18 cellular contexts compared by ENCODE assay signal in the genomic region with DNA sequence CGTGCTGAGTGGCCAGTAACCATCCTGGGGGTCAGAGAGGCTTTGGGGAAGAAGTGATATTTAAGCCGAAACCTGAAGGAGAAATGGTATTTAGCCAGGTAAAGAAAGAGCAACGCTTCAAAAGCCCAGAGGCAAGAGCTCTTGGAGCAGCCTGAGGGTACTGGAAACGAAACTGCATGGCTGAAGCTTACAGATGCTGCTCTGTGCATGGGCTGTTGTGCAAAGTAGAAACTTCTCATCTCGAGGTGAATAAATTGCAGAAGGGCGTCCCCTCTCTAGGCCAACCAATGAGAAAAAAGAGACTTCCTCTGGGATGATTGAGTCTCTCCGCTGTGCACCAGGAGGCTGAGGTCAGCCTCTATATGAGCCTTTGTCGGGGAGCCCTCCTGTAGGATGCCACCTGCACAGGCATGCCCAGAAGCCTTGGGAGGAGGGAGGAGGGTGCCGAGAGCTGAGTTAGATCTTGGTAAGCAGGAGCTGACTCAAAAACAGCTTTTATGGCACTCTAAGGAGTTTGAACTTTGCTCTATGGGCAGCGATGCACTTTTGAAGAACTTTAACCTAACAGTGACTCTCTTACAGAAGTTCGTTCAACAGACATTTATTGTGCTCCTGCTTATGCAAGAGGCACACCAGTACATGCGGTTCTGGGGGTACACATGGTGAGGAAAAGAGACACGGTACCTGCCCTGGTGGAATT.
A peak's percentile ranks its signal among the peaks of the same experiment; 100 is the strongest.
DNase-seq lines count a peak whose midpoint lies in the region; ATAC-seq and TF ChIP-seq lines count a peak whose summit lies in the region.
"Had no signal": no experiment of that assay in that cellular context is flagged by ENCODE, and none has a peak within 500 bp of the region (broad histone marks: within the 10 kb centered on the region; RNA-seq: fewer than 3 reads in every experiment).

No MANE protein-coding gene starts in this region.

- H3K27me3 ChIP-seq in Panc1 (ENCODE audit: control insufficient read depth, insufficient read depth, low read length) (no peaks in the 10 kb centered on the region), foreskin keratinocyte (no peaks in the 10 kb centered on the region), neuronal stem cell (ENCODE audit: control insufficient read depth in 3 of 3, insufficient read depth in 3 of 3, low read depth in 1 of 3, low read length in 3 of 3) (no peaks in the 10 kb centered on the region), MG63 (no peaks in the 10 kb centered on the region)
- H3K27me3 ChIP-seq: brain microvascular endothelial cell, SJSA1 had no signal

- H2BK120ac ChIP-seq in neuronal stem cell (ENCODE audit: low read depth, low read length), result no peak overlapping the region

- no peak overlapping the region for H3K14ac ChIP-seq in neuronal stem cell (ENCODE audit: low read length)

- H2BK5ac ChIP-seq in neuronal stem cell (ENCODE audit: low read length), result no peak overlapping the region

- in situ Hi-C loops in Panc1 (cut with HindIII; ENCODE audit: low pct_unique_long_range_greater_than_20kb, low sequenced_read_pairs), result no loop called here

- H2BK12ac ChIP-seq in neuronal stem cell (ENCODE audit: low read length), result no peak overlapping the region

- no peaks in the 10 kb centered on the region for H3K36me3 ChIP-seq in Panc1 (ENCODE audit: control insufficient read depth, insufficient read depth, low read length)
- no peaks in the 10 kb centered on the region for H3K36me3 ChIP-seq in neuronal stem cell (replicated peaks in 1 of 2; ENCODE audit: control insufficient read depth in 2 of 2, insufficient read depth in 2 of 2, low read length in 2 of 2)
- no peaks in the 10 kb centered on the region for H3K36me3 ChIP-seq in MG63
- H3K36me3 ChIP-seq: BE2C, brain microvascular endothelial cell, SJSA1 had no signal

- no peak overlapping the region for H2AK5ac ChIP-seq in neuronal stem cell (ENCODE audit: low read depth, low read length)

- no peak overlapping the region for H4K8ac ChIP-seq in neuronal stem cell (ENCODE audit: low read depth, low read length)

- peak; percentile 63; the same call in 1 of the 2 replicates for ATAC-seq in Panc1
- ATAC-seq in foreskin keratinocyte, result peak; percentile 96
- no peak for ATAC-seq in HG03196 (IDR thresholded peaks at IDR 0.05; ENCODE audit: unreplicated experiment)
- ATAC-seq: effector memory CD8-positive, alpha-beta T cell had no signal

- H3K4ac ChIP-seq in neuronal stem cell (ENCODE audit: low read length), result no peak overlapping the region

- DNase-seq in HuH-7 (ENCODE audit: low spot score), result peak; percentile 20
- DNase-seq in Panc1 (ENCODE audit: low read depth, low spot score), result no peak
- peak; percentile 75 to 83 for DNase-seq in foreskin keratinocyte
- DNase-seq in neuronal stem cell (ENCODE audit: low spot score), result no peak
- no peak for DNase-seq in lower leg skin (ENCODE audit: low spot score in 2 of 2)
- DNase-seq in MG63, result no peak
- no peak for DNase-seq in midbrain (lab: John Stamatoyannopoulos, UW)
- DNase-seq: BE2C; brain microvascular endothelial cell; effector memory CD8-positive, alpha-beta T cell; NCI-H2081 treated with DMSO at 0.1 percent for 48 hours; NCI-H345; stimulated activated CD4-positive, alpha-beta T cell treated with anti-CD3 and anti-CD28 coated beads, Interleukin-1b, Interleukin-23, amount 100 ng/mL, for 48 hours; T-helper 1 cell had no signal

- H3K27ac ChIP-seq in Panc1 (ENCODE audit: low read length) (no peak overlapping the region), foreskin keratinocyte (no peak overlapping the region), neuronal stem cell (replicated peaks; ENCODE audit: low read length) (no peak overlapping the region)
- H3K27ac ChIP-seq: brain microvascular endothelial cell, SJSA1, skin epidermis had no signal

- no peak overlapping the region for H3K9ac ChIP-seq in neuronal stem cell (ENCODE audit: low read depth, low read length, poor library complexity)

- peak overlapping the region; percentile 0 for H2AFZ ChIP-seq in neuronal stem cell (ENCODE audit: low read length)

- H3K18ac ChIP-seq in neuronal stem cell (ENCODE audit: low read length), result no peak overlapping the region

- TF ChIP-seq CTCF in Panc1 (IDR thresholded peaks at IDR 0.05) (no peak), foreskin keratinocyte (conservative IDR thresholded peaks at IDR 0.05) (no peak), lower leg skin (IDR thresholded peaks at IDR 0.05) (no peak)

- H3K4me1 ChIP-seq in Panc1 (ENCODE audit: control insufficient read depth, insufficient read depth, low read length), result 0 out of 2 replicates have a peak, but pooled peaks cover 4% of the 10 kb centered on the region
- H3K4me1 ChIP-seq in foreskin keratinocyte, result peaks cover 8% of the 10 kb centered on the region
- peaks cover 0 to 8% of the 10 kb centered on the region in 2 donors for H3K4me1 ChIP-seq in neuronal stem cell (ENCODE audit: control insufficient read depth in 2 of 2, insufficient read depth in 1 of 2, low read depth in 1 of 2, low read length in 2 of 2)
- H3K4me1 ChIP-seq: BE2C had no signal

- TF ChIP-seq POLR2A in lower leg skin (IDR thresholded peaks at IDR 0.05), result no peak

- POLR2A ChIA-PET in Panc1 (lab: Charles Lee), result no interaction called here

- no CpG with 5 or more reads among the region's 13 CpGs for WGBS in neuronal stem cell (ENCODE audit: extremely low coverage in 2 of 2, insufficient read length in 2 of 2, insufficient replicate concordance in 1 of 2), 2 donors
- 60 to 62% methylated on average over 13 of the region's 13 CpGs for WGBS in lower leg skin, 2 donors

- H4K91ac ChIP-seq in neuronal stem cell (ENCODE audit: low read depth, low read length, poor library complexity), result no peak overlapping the region

- H3K9me3 ChIP-seq in Panc1 (ENCODE audit: control insufficient read depth, insufficient read depth, low read depth, low read length) (no peaks in the 10 kb centered on the region), neuronal stem cell (replicated peaks in 1 of 2; ENCODE audit: control insufficient read depth in 2 of 2, insufficient read depth in 1 of 2, low read depth in 1 of 2, low read length in 2 of 2) (no peaks in the 10 kb centered on the region), MG63 (no peaks in the 10 kb centered on the region)
- H3K9me3 ChIP-seq: BE2C, SJSA1 had no signal

- H3K79me1 ChIP-seq in neuronal stem cell (ENCODE audit: low read depth, low read length), result no peaks in the 10 kb centered on the region

- no peak overlapping the region for H2BK15ac ChIP-seq in neuronal stem cell (ENCODE audit: low read length)

- intact Hi-C loops in Panc1 (cut with micrococcal nuclease; ENCODE audit: unreplicated experiment) (no loop called here), lower leg skin (cut with DNase I; ENCODE audit: low total_unique reads) (loop anchor here (10.0 kb wide), 1 partner anchor 74 kb away; no protein-coding TSS in a partner anchor)

- no TSS peak for BruUV-seq in Panc1 (replicated peaks; lab: Mats Ljungman, UMichigan)

- no peak overlapping the region for H3K4me3 ChIP-seq in Panc1 (ENCODE audit: low read depth in 2 of 2, low read length in 2 of 2)
- H3K4me3 ChIP-seq in neuronal stem cell (ENCODE audit: low read length in 2 of 2), result no peak overlapping the region
- H3K4me3 ChIP-seq in lower leg skin (ENCODE audit: low read depth, poor library complexity, severe bottlenecking), result no peak overlapping the region
- H3K4me3 ChIP-seq in MG63, result no peak overlapping the region
- H3K4me3 ChIP-seq: lung, SJSA1, skin epidermis had no signal

- CTCF ChIA-PET in Panc1 (lab: Charles Lee), result interaction anchor here (0.5 to 0.6 kb wide), 2 partner anchors 404 to 684 kb away, joined by 3 to 4 read pairs; no protein-coding TSS in a partner anchor

- no peak overlapping the region for H3K4me2 ChIP-seq in neuronal stem cell (ENCODE audit: insufficient read depth, low read length, poor library complexity, severe bottlenecking)

- H3K23ac ChIP-seq in neuronal stem cell (ENCODE audit: low read depth, low read length, poor library complexity), result no peak overlapping the region

Comparison
In these comparisons a context has a peak if more than half of its experiments do, and no peak if none do; other contexts are left out.
1. DNase-seq: peak in HuH-7 (single experiment) and foreskin keratinocyte (2 of 2); none in Panc1 (single experiment), neuronal stem cell (single experiment), lower leg skin (0 of 2), MG63 (single experiment) and midbrain (single experiment).